In the genomic region with DNA sequence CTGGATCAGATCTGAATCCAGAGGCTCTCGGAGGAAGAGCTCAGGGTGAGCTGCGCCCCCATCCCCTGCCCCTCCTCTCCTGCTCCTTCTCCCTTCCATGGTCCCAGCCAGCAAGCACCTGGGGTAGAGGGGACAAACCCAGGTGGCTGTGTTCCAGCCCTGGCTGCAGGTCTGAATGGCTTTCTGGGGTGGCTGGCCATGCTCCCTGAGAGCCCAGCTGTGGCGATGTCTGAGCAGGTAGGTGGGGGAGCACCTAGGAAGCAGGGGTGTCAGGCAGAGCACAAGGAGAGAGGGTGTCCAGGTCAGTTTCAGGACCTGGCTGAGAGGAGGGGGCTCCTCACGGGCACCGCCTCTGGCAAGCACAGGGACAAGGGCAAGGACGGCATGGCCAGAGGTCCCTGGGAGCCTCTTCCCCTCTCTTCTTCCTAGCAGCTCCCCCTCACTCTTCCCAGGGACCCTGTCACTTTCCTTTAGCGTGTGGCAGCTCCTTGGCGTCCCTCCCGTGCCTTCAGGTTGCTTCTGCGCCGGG, we compare ENCODE assay signal across 1 cellular context.
TF ChIP-seq lines count a peak whose summit lies in the region.

No MANE protein-coding gene starts in this region.

TF ChIP-seq in GM23338, 12 proteins besides CTCF, POLR2A, EP300 and RAD21 (continued from another document):
- TF ChIP-seq, protein P1, sequence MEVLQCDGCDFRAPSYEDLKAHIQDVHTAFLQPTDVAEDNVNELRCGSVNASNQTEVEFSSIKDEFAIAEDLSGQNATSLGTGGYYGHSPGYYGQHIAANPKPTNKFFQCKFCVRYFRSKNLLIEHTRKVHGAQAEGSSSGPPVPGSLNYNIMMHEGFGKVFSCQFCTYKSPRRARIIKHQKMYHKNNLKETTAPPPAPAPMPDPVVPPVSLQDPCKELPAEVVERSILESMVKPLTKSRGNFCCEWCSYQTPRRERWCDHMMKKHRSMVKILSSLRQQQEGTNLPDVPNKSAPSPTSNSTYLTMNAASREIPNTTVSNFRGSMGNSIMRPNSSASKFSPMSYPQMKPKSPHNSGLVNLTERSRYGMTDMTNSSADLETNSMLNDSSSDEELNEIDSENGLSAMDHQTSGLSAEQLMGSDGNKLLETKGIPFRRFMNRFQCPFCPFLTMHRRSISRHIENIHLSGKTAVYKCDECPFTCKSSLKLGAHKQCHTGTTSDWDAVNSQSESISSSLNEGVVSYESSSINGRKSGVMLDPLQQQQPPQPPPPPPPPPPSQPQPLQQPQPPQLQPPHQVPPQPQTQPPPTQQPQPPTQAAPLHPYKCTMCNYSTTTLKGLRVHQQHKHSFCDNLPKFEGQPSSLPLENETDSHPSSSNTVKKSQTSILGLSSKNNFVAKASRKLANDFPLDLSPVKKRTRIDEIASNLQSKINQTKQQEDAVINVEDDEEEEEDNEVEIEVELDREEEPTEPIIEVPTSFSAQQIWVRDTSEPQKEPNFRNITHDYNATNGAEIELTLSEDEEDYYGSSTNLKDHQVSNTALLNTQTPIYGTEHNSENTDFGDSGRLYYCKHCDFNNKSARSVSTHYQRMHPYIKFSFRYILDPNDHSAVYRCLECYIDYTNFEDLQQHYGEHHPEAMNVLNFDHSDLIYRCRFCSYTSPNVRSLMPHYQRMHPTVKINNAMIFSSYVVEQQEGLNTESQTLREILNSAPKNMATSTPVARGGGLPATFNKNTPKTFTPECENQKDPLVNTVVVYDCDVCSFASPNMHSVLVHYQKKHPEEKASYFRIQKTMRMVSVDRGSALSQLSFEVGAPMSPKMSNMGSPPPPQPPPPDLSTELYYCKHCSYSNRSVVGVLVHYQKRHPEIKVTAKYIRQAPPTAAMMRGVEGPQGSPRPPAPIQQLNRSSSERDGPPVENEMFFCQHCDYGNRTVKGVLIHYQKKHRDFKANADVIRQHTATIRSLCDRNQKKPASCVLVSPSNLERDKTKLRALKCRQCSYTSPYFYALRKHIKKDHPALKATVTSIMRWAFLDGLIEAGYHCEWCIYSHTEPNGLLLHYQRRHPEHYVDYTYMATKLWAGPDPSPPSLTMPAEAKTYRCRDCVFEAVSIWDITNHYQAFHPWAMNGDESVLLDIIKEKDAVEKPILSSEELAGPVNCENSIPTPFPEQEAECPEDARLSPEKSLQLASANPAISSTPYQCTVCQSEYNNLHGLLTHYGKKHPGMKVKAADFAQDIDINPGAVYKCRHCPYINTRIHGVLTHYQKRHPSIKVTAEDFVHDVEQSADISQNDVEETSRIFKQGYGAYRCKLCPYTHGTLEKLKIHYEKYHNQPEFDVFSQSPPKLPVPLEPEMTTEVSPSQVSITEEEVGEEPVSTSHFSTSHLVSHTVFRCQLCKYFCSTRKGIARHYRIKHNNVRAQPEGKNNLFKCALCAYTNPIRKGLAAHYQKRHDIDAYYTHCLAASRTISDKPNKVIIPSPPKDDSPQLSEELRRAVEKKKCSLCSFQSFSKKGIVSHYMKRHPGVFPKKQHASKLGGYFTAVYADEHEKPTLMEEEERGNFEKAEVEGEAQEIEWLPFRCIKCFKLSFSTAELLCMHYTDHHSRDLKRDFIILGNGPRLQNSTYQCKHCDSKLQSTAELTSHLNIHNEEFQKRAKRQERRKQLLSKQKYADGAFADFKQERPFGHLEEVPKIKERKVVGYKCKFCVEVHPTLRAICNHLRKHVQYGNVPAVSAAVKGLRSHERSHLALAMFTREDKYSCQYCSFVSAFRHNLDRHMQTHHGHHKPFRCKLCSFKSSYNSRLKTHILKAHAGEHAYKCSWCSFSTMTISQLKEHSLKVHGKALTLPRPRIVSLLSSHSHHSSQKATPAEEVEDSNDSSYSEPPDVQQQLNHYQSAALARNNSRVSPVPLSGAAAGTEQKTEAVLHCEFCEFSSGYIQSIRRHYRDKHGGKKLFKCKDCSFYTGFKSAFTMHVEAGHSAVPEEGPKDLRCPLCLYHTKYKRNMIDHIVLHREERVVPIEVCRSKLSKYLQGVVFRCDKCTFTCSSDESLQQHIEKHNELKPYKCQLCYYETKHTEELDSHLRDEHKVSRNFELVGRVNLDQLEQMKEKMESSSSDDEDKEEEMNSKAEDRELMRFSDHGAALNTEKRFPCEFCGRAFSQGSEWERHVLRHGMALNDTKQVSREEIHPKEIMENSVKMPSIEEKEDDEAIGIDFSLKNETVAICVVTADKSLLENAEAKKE (CRISPR knock-in tag; IDR thresholded peaks at IDR 0.05): no peak
- TF ChIP-seq ZNF331 (CRISPR knock-in tag; IDR thresholded peaks at IDR 0.05; ENCODE audit: low read depth): no peak
- TF ChIP-seq EZH2 (IDR thresholded peaks at IDR 0.05; ENCODE audit: low read depth, unreplicated experiment): no peak
- TF ChIP-seq, protein P2, sequence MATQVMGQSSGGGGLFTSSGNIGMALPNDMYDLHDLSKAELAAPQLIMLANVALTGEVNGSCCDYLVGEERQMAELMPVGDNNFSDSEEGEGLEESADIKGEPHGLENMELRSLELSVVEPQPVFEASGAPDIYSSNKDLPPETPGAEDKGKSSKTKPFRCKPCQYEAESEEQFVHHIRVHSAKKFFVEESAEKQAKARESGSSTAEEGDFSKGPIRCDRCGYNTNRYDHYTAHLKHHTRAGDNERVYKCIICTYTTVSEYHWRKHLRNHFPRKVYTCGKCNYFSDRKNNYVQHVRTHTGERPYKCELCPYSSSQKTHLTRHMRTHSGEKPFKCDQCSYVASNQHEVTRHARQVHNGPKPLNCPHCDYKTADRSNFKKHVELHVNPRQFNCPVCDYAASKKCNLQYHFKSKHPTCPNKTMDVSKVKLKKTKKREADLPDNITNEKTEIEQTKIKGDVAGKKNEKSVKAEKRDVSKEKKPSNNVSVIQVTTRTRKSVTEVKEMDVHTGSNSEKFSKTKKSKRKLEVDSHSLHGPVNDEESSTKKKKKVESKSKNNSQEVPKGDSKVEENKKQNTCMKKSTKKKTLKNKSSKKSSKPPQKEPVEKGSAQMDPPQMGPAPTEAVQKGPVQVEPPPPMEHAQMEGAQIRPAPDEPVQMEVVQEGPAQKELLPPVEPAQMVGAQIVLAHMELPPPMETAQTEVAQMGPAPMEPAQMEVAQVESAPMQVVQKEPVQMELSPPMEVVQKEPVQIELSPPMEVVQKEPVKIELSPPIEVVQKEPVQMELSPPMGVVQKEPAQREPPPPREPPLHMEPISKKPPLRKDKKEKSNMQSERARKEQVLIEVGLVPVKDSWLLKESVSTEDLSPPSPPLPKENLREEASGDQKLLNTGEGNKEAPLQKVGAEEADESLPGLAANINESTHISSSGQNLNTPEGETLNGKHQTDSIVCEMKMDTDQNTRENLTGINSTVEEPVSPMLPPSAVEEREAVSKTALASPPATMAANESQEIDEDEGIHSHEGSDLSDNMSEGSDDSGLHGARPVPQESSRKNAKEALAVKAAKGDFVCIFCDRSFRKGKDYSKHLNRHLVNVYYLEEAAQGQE (IDR thresholded peaks at IDR 0.05; ENCODE audit: unreplicated experiment): no peak
- no peak for TF ChIP-seq CREB1 (CRISPR knock-in tag; IDR thresholded peaks at IDR 0.05; ENCODE audit: low read depth)
- no peak for TF ChIP-seq NANOG (IDR thresholded peaks at IDR 0.05; ENCODE audit: borderline replicate concordance)
TF ChIP-seq in GM23338: peak in this region for 0.
